21 cellular contexts compared by ENCODE assay signal in genomic region chr9:4585135-4585534, GRCh38.
DNase-seq lines count a peak whose midpoint lies in the region; ATAC-seq, FAIRE-seq and TF ChIP-seq lines count a peak whose summit lies in the region.
"Had no signal": no experiment of that assay in that cellular context is flagged by ENCODE, and none has a peak within 500 bp of the region (broad histone marks: within the 10 kb centered on the region; RNA-seq: fewer than 3 reads in every experiment).

No MANE protein-coding gene starts in this region.

- SMC1A ChIA-PET in GM12878 (lab: Charles Lee; ENCODE audit: uncharacterized antibody, unreplicated experiment), result no interaction called here

- H3K27ac ChIP-seq in A549 (no peak overlapping the region), HEK293 (ENCODE audit: extremely low read depth, low read depth, low read length) (no peak overlapping the region), GM12878 (ENCODE audit: control insufficient read depth, insufficient read depth) (no peak overlapping the region)
- H3K27ac ChIP-seq: BLaER1 had no signal

- no peak for TF ChIP-seq CTCF in A549 (IDR thresholded peaks at IDR 0.05)
- no peak for TF ChIP-seq CTCF in HEK293 (tag by site-specific recombination; IDR thresholded peaks at IDR 0.05)
- no peak for TF ChIP-seq CTCF in GM12878 (IDR thresholded peaks at IDR 0.05 in 2 of 3, conservative IDR thresholded peaks at IDR 0.05 in 1 of 3; ENCODE audit: control insufficient read depth in 2 of 3, extremely low read depth in 1 of 3, insufficient read depth in 1 of 3, low read depth in 3 of 3, low read length in 3 of 3)

- ATAC-seq in A549, result no peak
- no peak for ATAC-seq in GM12878
- peak; percentile 20 for ATAC-seq in left lobe of liver
- ATAC-seq: Panc1 had no signal

- H4K20me1 ChIP-seq in GM12878 (ENCODE audit: control insufficient read depth, insufficient read depth), result no peaks in the 10 kb centered on the region
- H4K20me1 ChIP-seq: BLaER1 had no signal

- no peaks in the 10 kb centered on the region for H3K79me2 ChIP-seq in GM12878 (ENCODE audit: control insufficient read depth, insufficient read depth, low read length)

- 78% methylated on average over 5 of the region's 5 CpGs for WGBS in A549 (ENCODE audit: missing lambda C conversion rate)
- 89% methylated on average over 5 of the region's 5 CpGs for WGBS in GM12878 (ENCODE audit: insufficient coverage, insufficient replicate concordance, low lambda C conversion rate, missing lambda C conversion rate)

- CTCF ChIA-PET in A549 (lab: Yijun Ruan, JAX) (no interaction called here), HEK293 (lab: Yijun Ruan, JAX) (no interaction called here), GM12878 (lab: Yijun Ruan, JAX) (interaction anchor here (0.8 kb wide), 1 partner anchor 15 kb away, joined by 3 read pairs; no protein-coding TSS in a partner anchor)

- H3K4me2 ChIP-seq in A549 (no peak overlapping the region), GM12878 (ENCODE audit: control insufficient read depth, insufficient read depth) (no peak overlapping the region)
- H3K4me2 ChIP-seq: BLaER1 had no signal

- TF ChIP-seq EP300 in A549 (IDR thresholded peaks at IDR 0.05) (no peak), GM12878 (IDR thresholded peaks at IDR 0.05; ENCODE audit: borderline replicate concordance in 1 of 2, control insufficient read depth in 1 of 2, low read depth in 2 of 2, low read length in 2 of 2) (no peak)

- TF ChIP-seq RAD21 in A549 (conservative IDR thresholded peaks at IDR 0.05 in 1 of 2, IDR thresholded peaks at IDR 0.05 in 1 of 2) (no peak), GM12878 (IDR thresholded peaks at IDR 0.05; ENCODE audit: insufficient read depth, low read depth, low read length) (no peak)

- H2AFZ ChIP-seq in GM12878 (ENCODE audit: control insufficient read depth, low read depth, low read length), result no peak overlapping the region

- in situ Hi-C loops in GM12878 (cut with MboI), result no loop called here

- no peaks in the 10 kb centered on the region for H3K27me3 ChIP-seq in GM12878 (replicated peaks in 1 of 2; ENCODE audit: control insufficient read depth in 2 of 2, insufficient read depth in 2 of 2, low read length in 1 of 2)
- H3K27me3 ChIP-seq: BLaER1 had no signal

- intact Hi-C loops in GM12878 (cut with micrococcal nuclease; ENCODE audit: unreplicated experiment), result no loop called here

- POLR2A ChIA-PET in A549 (lab: Yijun Ruan, JAX), result no interaction called here
- POLR2A ChIA-PET in HEK293 (lab: Yijun Ruan, JAX), result no interaction called here
- POLR2A ChIA-PET in GM12878 (lab: Charles Lee), result no interaction called here

- DNase-seq in A549 (ENCODE audit: low read depth in 1 of 2, low spot score in 1 of 2) (no peak), GM12878 (ENCODE audit: low read depth, low spot score) (no peak), left lobe of liver (ENCODE audit: low spot score) (no peak), Kasumi-1 (lab: John Stamatoyannopoulos, UW) (no peak), frontal cortex (ENCODE audit: low spot score in 2 of 2) (no peak), anterior cingulate cortex (lab: John Stamatoyannopoulos, UW) (no peak), middle frontal gyrus (ENCODE audit: extremely low spot score, low spot score) (no peak)
- DNase-seq: 8988T; CD8-positive, alpha-beta memory T cell; DMS79; GDM1; H9; NCI-H1436 treated with DMSO at 0.1 percent for 48 hours; NCI-H2029 treated with DMSO at 0.1 percent for 48 hours; NCI-H774 had no signal

- H3K36me3 ChIP-seq in HEK293 (ENCODE audit: control insufficient read depth in 2 of 2, insufficient read depth in 1 of 2, low read length in 2 of 2) (peaks cover 0 to 11% of the 10 kb centered on the region in 2 experiments; a peak in 1 of 3 replicates), GM12878 (ENCODE audit: control insufficient read depth in 2 of 2, insufficient read depth in 2 of 2, low read length in 1 of 2) (peaks cover 0 to 6% of the 10 kb centered on the region in 2 experiments)
- H3K36me3 ChIP-seq: BLaER1 had no signal

- H3K4me1 ChIP-seq in A549, result no peaks in the 10 kb centered on the region
- H3K4me1 ChIP-seq in HEK293 (ENCODE audit: control insufficient read depth, insufficient read depth, low read length), result peaks cover 2% of the 10 kb centered on the region; the same call in 1 of the 2 replicates
- no peaks in the 10 kb centered on the region for H3K4me1 ChIP-seq in GM12878 (ENCODE audit: control insufficient read depth, insufficient read depth, low read length)
- H3K4me1 ChIP-seq: BLaER1 had no signal

- RAD21 ChIA-PET in GM12878 (lab: Charles Lee; ENCODE audit: unreplicated experiment), result no interaction called here

- TF ChIP-seq POLR2A in A549 (IDR thresholded peaks at IDR 0.05; ENCODE audit: low read length) (no peak), GM12878 (IDR thresholded peaks at IDR 0.05; ENCODE audit: low read depth, low read length) (no peak)

- H3K9me3 ChIP-seq in A549 (no peaks in the 10 kb centered on the region), HEK293 (ENCODE audit: control insufficient read depth, insufficient read depth, low read depth, low read length) (no peaks in the 10 kb centered on the region), GM12878 (replicated peaks; ENCODE audit: control insufficient read depth, insufficient read depth, low read length) (no peaks in the 10 kb centered on the region)
- H3K9me3 ChIP-seq: BLaER1 had no signal

- no TSS peak for BruUV-seq in GM12878 (replicated peaks; lab: Mats Ljungman, UMichigan)

- FAIRE-seq in A549 (lab: Jason Lieb, UNC) (no peak), GM12878 (lab: Jason Lieb, UNC) (no peak), frontal cortex (lab: Jason Lieb, UNC) (no peak)
- FAIRE-seq: D721Med, GM12891, GM18507 had no signal

- no peak overlapping the region for H3K9ac ChIP-seq in GM12878 (ENCODE audit: control insufficient read depth, insufficient read depth, low read length)
- H3K9ac ChIP-seq: BLaER1 had no signal

- H3K4me3 ChIP-seq in A549, result no peak overlapping the region
- no peak overlapping the region for H3K4me3 ChIP-seq in HEK293 (ENCODE audit: low read depth, low read length)
- H3K4me3 ChIP-seq in GM12878, result no peak overlapping the region
- H3K4me3 ChIP-seq: BLaER1 had no signal

TF ChIP-seq in A549, 52 proteins besides CTCF, POLR2A, EP300 and RAD21 (continues in another document):
- no peak for TF ChIP-seq FOXS1 (CRISPR knock-in tag; IDR thresholded peaks at IDR 0.05)

TF ChIP-seq in HEK293, 187 proteins besides CTCF, POLR2A, EP300 and RAD21 (continues in another document):
- no peak for TF ChIP-seq AEBP2 (tag by site-specific recombination; IDR thresholded peaks at IDR 0.05; ENCODE audit: borderline replicate concordance)

TF ChIP-seq in GM12878, 131 proteins besides CTCF, POLR2A, EP300 and RAD21:
- TF ChIP-seq KLF5 (IDR thresholded peaks at IDR 0.05; ENCODE audit: partially characterized antibody) (no peak), ZBTB4 (CRISPR knock-in tag; IDR thresholded peaks at IDR 0.05) (no peak), RFX5 (IDR thresholded peaks at IDR 0.05; ENCODE audit: low read depth, low read length) (no peak), CREM (IDR thresholded peaks at IDR 0.05; ENCODE audit: low read depth) (no peak), REST (IDR thresholded peaks at IDR 0.05; ENCODE audit: low read depth, low read length) (peak; percentile 49; the same call in 1 of the 2 replicates)
